In genomic region chr19:42880621-42881020, GRCh38 we compare ENCODE assay signal across 14 cellular contexts. TPM values are rescaled to one million over a fixed set of nuclear protein-coding genes. Genes with fewer than 3 reads are reported as not detected.
"Had no signal": no experiment of that assay in that cellular context is flagged by ENCODE, and none has a peak within 500 bp of the region (broad histone marks: within the 10 kb centered on the region; RNA-seq: fewer than 3 reads in every experiment).

No MANE protein-coding gene starts in this region.

RNA-seq across cellular contexts. Expression of gene PSG1, which starts 1.1 kb away (rescaled TPM):
- total RNA-seq: activated B cell treated with CpG ODN at 0.5 μM for 24 hours; activated CD4-positive, alpha-beta memory T cell treated with anti-CD3 and anti-CD28 coated beads for 36 hours; activated CD4-positive, alpha-beta memory T cell treated with anti-CD3 and anti-CD28 coated beads, Interleukin-2, amount 10 ng/mL, durations not matched to agents 7 days and 5 days; activated CD4-positive, alpha-beta T cell treated with anti-CD3 and anti-CD28 coated beads for 36 hours; activated CD4-positive, alpha-beta T cell treated with anti-CD3 and anti-CD28 coated beads, Interleukin-2, amount 10 ng/mL, durations not matched to agents 24 days and 14 days; activated CD4-positive, alpha-beta T cell treated with anti-CD3 and anti-CD28 coated beads, Interleukin-2, amount 10 ng/mL, durations not matched to agents 7 days and 5 days; activated CD8-positive, alpha-beta memory T cell treated with anti-CD3 and anti-CD28 coated beads for 36 hours; activated CD8-positive, alpha-beta memory T cell treated with anti-CD3 and anti-CD28 coated beads, Interleukin-2, amount 10 ng/mL, durations not matched to agents 7 days and 5 days; activated CD8-positive, alpha-beta T cell treated with anti-CD3 and anti-CD28 coated beads for 36 hours; activated CD8-positive, alpha-beta T cell treated with anti-CD3 and anti-CD28 coated beads, Interleukin-2, amount 10 ng/mL, durations not matched to agents 7 days and 5 days; T-helper 1 cell treated with Interleukin-12 subunit alpha and Interleukin-12 subunit beta and Interleukin-4 antibody, amounts not matched to agents 30 ng/mL and 1 ng/mL, for 36 hours; T-helper 2 cell treated with Interferon-gamma antibody and Interleukin-4, amounts not matched to agents 100 ng/mL and 5 ng/mL, for 36 hours; WTC11 had no signal

RNA-seq across cellular contexts. Expression of gene PSG6, which starts 37.1 kb away (rescaled TPM):
- total RNA-seq: activated B cell treated with CpG ODN at 0.5 μM for 24 hours; activated CD4-positive, alpha-beta memory T cell treated with anti-CD3 and anti-CD28 coated beads for 36 hours; activated CD4-positive, alpha-beta memory T cell treated with anti-CD3 and anti-CD28 coated beads, Interleukin-2, amount 10 ng/mL, durations not matched to agents 7 days and 5 days; activated CD4-positive, alpha-beta T cell treated with anti-CD3 and anti-CD28 coated beads for 36 hours; activated CD4-positive, alpha-beta T cell treated with anti-CD3 and anti-CD28 coated beads, Interleukin-2, amount 10 ng/mL, durations not matched to agents 24 days and 14 days; activated CD4-positive, alpha-beta T cell treated with anti-CD3 and anti-CD28 coated beads, Interleukin-2, amount 10 ng/mL, durations not matched to agents 7 days and 5 days; activated CD8-positive, alpha-beta memory T cell treated with anti-CD3 and anti-CD28 coated beads for 36 hours; activated CD8-positive, alpha-beta memory T cell treated with anti-CD3 and anti-CD28 coated beads, Interleukin-2, amount 10 ng/mL, durations not matched to agents 7 days and 5 days; activated CD8-positive, alpha-beta T cell treated with anti-CD3 and anti-CD28 coated beads for 36 hours; activated CD8-positive, alpha-beta T cell treated with anti-CD3 and anti-CD28 coated beads, Interleukin-2, amount 10 ng/mL, durations not matched to agents 7 days and 5 days; T-helper 1 cell treated with Interleukin-12 subunit alpha and Interleukin-12 subunit beta and Interleukin-4 antibody, amounts not matched to agents 30 ng/mL and 1 ng/mL, for 36 hours; T-helper 17 cell; T-helper 2 cell treated with Interferon-gamma antibody and Interleukin-4, amounts not matched to agents 100 ng/mL and 5 ng/mL, for 36 hours; WTC11 had no signal

RNA-seq across cellular contexts. Expression of gene PSG7, which starts 56.4 kb away (rescaled TPM):
- total RNA-seq: activated B cell treated with CpG ODN at 0.5 μM for 24 hours; activated CD4-positive, alpha-beta memory T cell treated with anti-CD3 and anti-CD28 coated beads for 36 hours; activated CD4-positive, alpha-beta memory T cell treated with anti-CD3 and anti-CD28 coated beads, Interleukin-2, amount 10 ng/mL, durations not matched to agents 7 days and 5 days; activated CD4-positive, alpha-beta T cell treated with anti-CD3 and anti-CD28 coated beads for 36 hours; activated CD4-positive, alpha-beta T cell treated with anti-CD3 and anti-CD28 coated beads, Interleukin-2, amount 10 ng/mL, durations not matched to agents 24 days and 14 days; activated CD4-positive, alpha-beta T cell treated with anti-CD3 and anti-CD28 coated beads, Interleukin-2, amount 10 ng/mL, durations not matched to agents 7 days and 5 days; activated CD8-positive, alpha-beta memory T cell treated with anti-CD3 and anti-CD28 coated beads for 36 hours; activated CD8-positive, alpha-beta memory T cell treated with anti-CD3 and anti-CD28 coated beads, Interleukin-2, amount 10 ng/mL, durations not matched to agents 7 days and 5 days; activated CD8-positive, alpha-beta T cell treated with anti-CD3 and anti-CD28 coated beads for 36 hours; activated CD8-positive, alpha-beta T cell treated with anti-CD3 and anti-CD28 coated beads, Interleukin-2, amount 10 ng/mL, durations not matched to agents 7 days and 5 days; T-helper 1 cell treated with Interleukin-12 subunit alpha and Interleukin-12 subunit beta and Interleukin-4 antibody, amounts not matched to agents 30 ng/mL and 1 ng/mL, for 36 hours; T-helper 17 cell; T-helper 2 cell treated with Interferon-gamma antibody and Interleukin-4, amounts not matched to agents 100 ng/mL and 5 ng/mL, for 36 hours; WTC11 had no signal
